Comparison of ENCODE assay signal across 8 cellular contexts in genomic region chr7:74667013-74667412, GRCh38. TPM values are rescaled to one million over a fixed set of nuclear protein-coding genes. Genes with fewer than 3 reads are reported as not detected.
A peak's percentile ranks its signal among the peaks of the same experiment; 100 is the strongest.
DNase-seq lines count a peak whose midpoint lies in the region; ATAC-seq and TF ChIP-seq lines count a peak whose summit lies in the region.
"Not testable (repeated sequence)": the region's sequence is repeated elsewhere in the genome, so short reads cannot be mapped to it uniquely, and the experiment has no call there.

No MANE protein-coding gene starts in this region.

- peaks cover 0 to 29% of the 10 kb centered on the region in 2 donors for H3K36me3 ChIP-seq in left lung
- peaks cover 0 to 35% (median 3%) of the 10 kb centered on the region in 4 donors for H3K36me3 ChIP-seq in sigmoid colon

- H3K4me1 ChIP-seq in left lung (peaks cover 6 to 63% of the 10 kb centered on the region in 2 donors), sigmoid colon (peaks cover 0 to 45% (median 24%) of the 10 kb centered on the region in 4 donors)

- not testable (repeated sequence) for H3K4me3 Mint-ChIP-seq in CD4-positive, alpha-beta T cell; activated B cell treated with CpG ODN at 0.5 μM for 24 hours; chondrocyte (ENCODE audit: unreplicated experiment); stimulated activated naive B cell treated with anti-CD40 and anti-IgM and Interleukin-4, amounts not matched to agents 10 μg/mL and 1 μg/mL and 100 μg/mL, for 72 hours
- peak overlapping the region in 3 of 4 donors; percentile 48 to 70 (median 57) for H3K4me3 Mint-ChIP-seq in IgD-negative memory B cell
- H3K4me3 Mint-ChIP-seq in naive thymus-derived CD8-positive, alpha-beta T cell: peak overlapping the region in 2 of 10 donors; percentile 11 to 22

- DNase-seq in CD4-positive, alpha-beta T cell; activated B cell treated with CpG ODN at 0.5 μM for 24 hours; left lung; naive thymus-derived CD8-positive, alpha-beta T cell; stimulated activated naive B cell treated with anti-CD40 and anti-IgM and Interleukin-4, amounts not matched to agents 10 μg/mL and 1 μg/mL and 100 μg/mL, for 72 hours: not testable (repeated sequence)
- DNase-seq in chondrocyte (ENCODE audit: low spot score): peak; percentile 26
- peak; percentile 7 for DNase-seq in sigmoid colon

- not testable (repeated sequence) for TF ChIP-seq POLR2A in sigmoid colon (IDR thresholded peaks at IDR 0.05)

- WGBS in sigmoid colon, 2 donors: 90 to 94% methylated on average over 7 of the region's 7 CpGs

- ATAC-seq in CD4-positive, alpha-beta T cell (ENCODE audit: poor library complexity); naive thymus-derived CD8-positive, alpha-beta T cell; stimulated activated naive B cell treated with anti-CD40 and anti-IgM and Interleukin-4, amounts not matched to agents 10 μg/mL and 1 μg/mL and 100 μg/mL, for 72 hours (replicated peaks): not testable (repeated sequence)
- ATAC-seq in activated B cell treated with CpG ODN at 0.5 μM for 24 hours (ENCODE audit: low read depth): peak; percentile 15
- peak; percentile 27 for ATAC-seq in left lung

- H3K9me3 Mint-ChIP-seq in CD4-positive, alpha-beta T cell; IgD-negative memory B cell; activated B cell treated with CpG ODN at 0.5 μM for 24 hours; chondrocyte (ENCODE audit: low read depth); naive thymus-derived CD8-positive, alpha-beta T cell; stimulated activated naive B cell treated with anti-CD40 and anti-IgM and Interleukin-4, amounts not matched to agents 10 μg/mL and 1 μg/mL and 100 μg/mL, for 72 hours: not testable (repeated sequence)

- not testable (repeated sequence) for H3K27me3 Mint-ChIP-seq in CD4-positive, alpha-beta T cell; IgD-negative memory B cell; activated B cell treated with CpG ODN at 0.5 μM for 24 hours; chondrocyte (ENCODE audit: low read depth); naive thymus-derived CD8-positive, alpha-beta T cell; stimulated activated naive B cell treated with anti-CD40 and anti-IgM and Interleukin-4, amounts not matched to agents 10 μg/mL and 1 μg/mL and 100 μg/mL, for 72 hours

- peak overlapping the region; percentile 61 for H3K27ac Mint-ChIP-seq in CD4-positive, alpha-beta T cell
- H3K27ac Mint-ChIP-seq in IgD-negative memory B cell (peak overlapping the region; percentile 47 to 96 (median 79)), activated B cell treated with CpG ODN at 0.5 μM for 24 hours (peak overlapping the region; percentile 78)
- H3K27ac Mint-ChIP-seq in chondrocyte (ENCODE audit: unreplicated experiment): not testable (repeated sequence)
- H3K27ac Mint-ChIP-seq in naive thymus-derived CD8-positive, alpha-beta T cell: peak overlapping the region in 9 of 10 donors; percentile 25 to 85 (median 75)
- peak overlapping the region; percentile 80 for H3K27ac Mint-ChIP-seq in stimulated activated naive B cell treated with anti-CD40 and anti-IgM and Interleukin-4, amounts not matched to agents 10 μg/mL and 1 μg/mL and 100 μg/mL, for 72 hours

- not testable (repeated sequence) for H3K9me3 ChIP-seq in CD4-positive, alpha-beta T cell (ENCODE audit: control insufficient read depth, low read length); left lung; sigmoid colon

- intact Hi-C loops in CD4-positive, alpha-beta T cell (cut with DNase I, micrococcal nuclease); activated B cell treated with CpG ODN at 0.5 μM for 24 hours (cut with micrococcal nuclease); left lung (cut with DNase I); sigmoid colon (cut with DNase I): not testable (repeated sequence)

- CTCF ChIA-PET in CD4-positive, alpha-beta T cell (lab: Charles Lee); activated B cell treated with CpG ODN at 0.5 μM for 24 hours (lab: Charles Lee): not testable (repeated sequence)

- peaks cover 62% of the 10 kb centered on the region for H3K4me1 Mint-ChIP-seq in CD4-positive, alpha-beta T cell (ENCODE audit: low read depth)
- H3K4me1 Mint-ChIP-seq in IgD-negative memory B cell: peaks cover 37 to 44% (median 43%) of the 10 kb centered on the region in 3 donors
- peaks cover 81% of the 10 kb centered on the region for H3K4me1 Mint-ChIP-seq in activated B cell treated with CpG ODN at 0.5 μM for 24 hours
- peaks cover 38% of the 10 kb centered on the region for H3K4me1 Mint-ChIP-seq in chondrocyte (ENCODE audit: low read depth)
- H3K4me1 Mint-ChIP-seq in naive thymus-derived CD8-positive, alpha-beta T cell: peaks cover 15 to 79% (median 54%) of the 10 kb centered on the region in 4 donors
- H3K4me1 Mint-ChIP-seq in stimulated activated naive B cell treated with anti-CD40 and anti-IgM and Interleukin-4, amounts not matched to agents 10 μg/mL and 1 μg/mL and 100 μg/mL, for 72 hours: peaks cover 29 to 73% of the 10 kb centered on the region in 2 donors

- H3K36me3 Mint-ChIP-seq in CD4-positive, alpha-beta T cell (ENCODE audit: low read depth): peaks cover 46% of the 10 kb centered on the region
- H3K36me3 Mint-ChIP-seq in IgD-negative memory B cell; chondrocyte (ENCODE audit: low read depth): not testable (repeated sequence)
- peaks cover 38% of the 10 kb centered on the region for H3K36me3 Mint-ChIP-seq in activated B cell treated with CpG ODN at 0.5 μM for 24 hours (ENCODE audit: low read depth)
- peaks cover 0 to 49% (median 4%) of the 10 kb centered on the region in 3 donors for H3K36me3 Mint-ChIP-seq in naive thymus-derived CD8-positive, alpha-beta T cell
- peaks cover 38 to 45% of the 10 kb centered on the region in 2 donors for H3K36me3 Mint-ChIP-seq in stimulated activated naive B cell treated with anti-CD40 and anti-IgM and Interleukin-4, amounts not matched to agents 10 μg/mL and 1 μg/mL and 100 μg/mL, for 72 hours

- not testable (repeated sequence) for H3K27me3 ChIP-seq in CD4-positive, alpha-beta T cell (ENCODE audit: control insufficient read depth, insufficient read depth, low read length); left lung; sigmoid colon

- not testable (repeated sequence) for TF ChIP-seq CTCF in CD4-positive, alpha-beta T cell (IDR thresholded peaks at IDR 0.05); activated B cell treated with CpG ODN at 0.5 μM for 24 hours (IDR thresholded peaks at IDR 0.05); chondrocyte (IDR thresholded peaks at IDR 0.05); left lung (IDR thresholded peaks at IDR 0.05); sigmoid colon (IDR thresholded peaks at IDR 0.05)

- POLR2A ChIA-PET in CD4-positive, alpha-beta T cell (lab: Charles Lee): not testable (repeated sequence)
- POLR2A ChIA-PET in activated B cell treated with CpG ODN at 0.5 μM for 24 hours (lab: Charles Lee): interaction anchor here (1.2 to 4.1 kb wide), 2 partner anchors 8 to 11 kb away, joined by 3 to 19 read pairs; partner anchors contain the start of gene GTF2I
- POLR2A ChIA-PET in naive thymus-derived CD8-positive, alpha-beta T cell (lab: Charles Lee): interaction anchor here (1.2 kb wide), 1 partner anchor 8 kb away, joined by 4 read pairs; no protein-coding TSS in a partner anchor

- not testable (repeated sequence) for TF ChIP-seq EP300 in sigmoid colon (IDR thresholded peaks at IDR 0.05)

- H3K4me3 ChIP-seq in left lung, sigmoid colon: not testable (repeated sequence)

- not testable (repeated sequence) for H3K27ac ChIP-seq in CD4-positive, alpha-beta T cell (ENCODE audit: low read depth, low read length); left lung; sigmoid colon

RNA-seq across cellular contexts. Expression of gene GTF2I, which starts 9.5 kb away (rescaled TPM):
- total RNA-seq in CD4-positive, alpha-beta T cell: 100 to 1,000 TPM; 105 to 109 TPM
- polyA plus RNA-seq in IgD-negative memory B cell (81.5 TPM), sigmoid colon (10 to 100 TPM in 2 of 3 donors, 1 to 10 TPM in 1; 9.6 to 40.0 (median 26.4) TPM)
- total RNA-seq in activated B cell treated with CpG ODN at 0.5 μM for 24 hours (266 and 299 TPM in 2 replicates), chondrocyte (157 to 234 TPM (median 160 TPM) in 3 replicates), left lung (100 to 1,000 TPM; 220 to 244 TPM), sigmoid colon (100 to 1,000 TPM; 113 to 181 (median 142) TPM)
- total RNA-seq in naive thymus-derived CD8-positive, alpha-beta T cell: 100 to 1,000 TPM; 185 to 206 TPM
- polyA plus RNA-seq in naive thymus-derived CD8-positive, alpha-beta T cell: 10 to 100 TPM; 55.4 to 78.6 (median 68.1) TPM
